13 cellular contexts compared by ENCODE assay signal in genomic region chrX:56787734-56788152, GRCh38.
"Had no signal": no experiment of that assay in that cellular context is flagged by ENCODE, and none has a peak within 500 bp of the region (broad histone marks: within the 10 kb centered on the region; RNA-seq: fewer than 3 reads in every experiment).

No MANE protein-coding gene starts in this region.

- H3K27ac ChIP-seq: brain microvascular endothelial cell, left lung had no signal

- H3K27ac Mint-ChIP-seq: activated naive CD4-positive, alpha-beta T cell treated with anti-CD3 and anti-CD28 coated beads, Interleukin-2, amount 10 ng/mL, durations not matched to agents 7 days and 5 days; activated naive CD8-positive, alpha-beta T cell treated with anti-CD3 and anti-CD28 coated beads, Interleukin-2, amount 50 U/mL, for 24 hours had no signal

- H3K27me3 Mint-ChIP-seq: activated naive CD4-positive, alpha-beta T cell treated with anti-CD3 and anti-CD28 coated beads, Interleukin-2, amount 10 ng/mL, durations not matched to agents 7 days and 5 days; activated naive CD8-positive, alpha-beta T cell treated with anti-CD3 and anti-CD28 coated beads, Interleukin-2, amount 50 U/mL, for 24 hours had no signal

- H3K4me3 Mint-ChIP-seq: activated naive CD4-positive, alpha-beta T cell treated with anti-CD3 and anti-CD28 coated beads, Interleukin-2, amount 10 ng/mL, durations not matched to agents 7 days and 5 days; activated naive CD8-positive, alpha-beta T cell treated with anti-CD3 and anti-CD28 coated beads, Interleukin-2, amount 50 U/mL, for 24 hours; T-helper 2 cell treated with Interferon-gamma antibody and Interleukin-4, amounts not matched to agents 5 μg/mL and 100 μg/mL, for 36 hours had no signal

- H3K9me3 ChIP-seq: gastrocnemius medialis, left lung, pancreas had no signal

- H3K4me1 ChIP-seq: left lung, pancreas had no signal

- H3K9me3 Mint-ChIP-seq: activated naive CD4-positive, alpha-beta T cell treated with anti-CD3 and anti-CD28 coated beads, Interleukin-2, amount 10 ng/mL, durations not matched to agents 7 days and 5 days; activated naive CD8-positive, alpha-beta T cell treated with anti-CD3 and anti-CD28 coated beads, Interleukin-2, amount 50 U/mL, for 24 hours; T-helper 2 cell treated with Interferon-gamma antibody and Interleukin-4, amounts not matched to agents 5 μg/mL and 100 μg/mL, for 36 hours had no signal

- H3K36me3 ChIP-seq: brain microvascular endothelial cell, gastrocnemius medialis, left lung, pancreas had no signal

- H3K27me3 ChIP-seq: brain microvascular endothelial cell, gastrocnemius medialis, left lung, pancreas had no signal

- ATAC-seq: activated naive CD8-positive, alpha-beta T cell treated with anti-CD3 and anti-CD28 coated beads, Interleukin-2, amount 50 U/mL, for 24 hours; esophagus mucosa; left lung; stimulated activated naive CD8-positive, alpha-beta T cell treated with anti-CD3 and anti-CD28 coated beads, Interleukin-15, Interleukin-2, amounts not matched to agents 100 U/mL and 50 U/mL, for 24 hours had no signal

- DNase-seq: activated CD4-positive, alpha-beta T cell treated with anti-CD3 and anti-CD28 coated beads, Interleukin-2, amount 50 U/mL, for 4 hours; activated naive CD4-positive, alpha-beta T cell treated with anti-CD3 and anti-CD28 coated beads, Interleukin-2, amount 10 ng/mL, durations not matched to agents 7 days and 5 days; activated naive CD8-positive, alpha-beta T cell treated with anti-CD3 and anti-CD28 coated beads, Interleukin-2, amount 50 U/mL, for 24 hours; activated T-cell treated with anti-CD3 and anti-CD28 coated beads for 4 hours; brain microvascular endothelial cell; effector CD8-positive, alpha-beta T cell; gastrocnemius medialis; stimulated activated CD8-positive, alpha-beta memory T cell treated with anti-CD3 and anti-CD28 coated beads, Interleukin-4, amount 100 ng/mL, for 48 hours; stimulated activated naive CD8-positive, alpha-beta T cell treated with anti-CD3 and anti-CD28 coated beads, Interleukin-15, Interleukin-2, amounts not matched to agents 100 U/mL and 50 U/mL, for 24 hours had no signal

- H3K4me3 ChIP-seq: left lung had no signal
